ENCODE assay signal across 17 cellular contexts in the genomic region with DNA sequence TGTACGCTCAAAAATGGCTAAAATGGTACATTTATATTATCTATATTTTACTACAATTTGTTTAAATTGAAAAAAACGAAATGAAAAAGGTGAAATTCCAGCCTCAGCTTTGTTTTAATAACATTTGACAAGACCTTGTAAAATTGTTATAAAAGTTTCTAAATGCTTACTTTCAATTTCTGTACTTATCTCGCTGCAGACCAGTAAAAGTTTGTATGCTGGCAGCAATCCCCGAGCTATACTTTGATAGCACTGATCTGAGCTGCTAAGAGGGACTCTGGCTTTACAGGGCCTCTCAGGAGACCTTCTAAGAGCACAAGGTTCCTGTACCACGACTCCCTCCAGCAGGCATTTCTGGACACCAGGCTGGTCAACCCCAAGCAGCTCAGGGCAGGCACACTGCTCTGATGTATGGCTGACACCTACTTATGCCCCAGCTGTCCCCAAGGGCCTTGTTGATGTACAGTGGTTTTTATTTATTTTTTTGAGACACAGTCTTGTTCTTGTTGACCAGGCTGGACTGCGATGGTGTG. TPM values are rescaled to one million over a fixed set of nuclear protein-coding genes. Genes with fewer than 3 reads are reported as not detected.
A peak's percentile ranks its signal among the peaks of the same experiment; 100 is the strongest.
DNase-seq lines count a peak whose midpoint lies in the region; ATAC-seq, FAIRE-seq and TF ChIP-seq lines count a peak whose summit lies in the region.
"Had no signal": no experiment of that assay in that cellular context is flagged by ENCODE, and none has a peak within 500 bp of the region (broad histone marks: within the 10 kb centered on the region; RNA-seq: fewer than 3 reads in every experiment).

No MANE protein-coding gene starts in this region.

- intact Hi-C loops in ascending aorta (cut with DNase I) = no loop called here
- intact Hi-C loops in lower lobe of right lung (cut with DNase I) = no loop called here

- peak overlapping the region; percentile 75 for H3K27ac Mint-ChIP-seq in HFFc6
- H3K27ac Mint-ChIP-seq in activated CD4-positive, alpha-beta T cell treated with anti-CD3 and anti-CD28 coated beads, Interleukin-2, amount 10 ng/mL, durations not matched to agents 7 days and 5 days = no peak overlapping the region
- H3K27ac Mint-ChIP-seq: activated CD4-positive, alpha-beta memory T cell treated with anti-CD3 and anti-CD28 coated beads for 36 hours; CD4-positive, alpha-beta T cell had no signal

- POLR2A ChIA-PET in activated CD4-positive, alpha-beta T cell treated with anti-CD3 and anti-CD28 coated beads, Interleukin-2, amount 10 ng/mL, durations not matched to agents 7 days and 5 days (lab: Charles Lee) = no interaction called here

- H3K9me3 ChIP-seq in ascending aorta = no peaks in the 10 kb centered on the region
- no peaks in the 10 kb centered on the region for H3K9me3 ChIP-seq in lower lobe of right lung
- no peaks in the 10 kb centered on the region for H3K9me3 ChIP-seq in thoracic aorta
- H3K9me3 ChIP-seq: prostate gland had no signal

- H3K4me1 ChIP-seq in ascending aorta = peaks cover 6 to 19% of the 10 kb centered on the region in 2 donors
- H3K4me1 ChIP-seq in lower lobe of right lung = peaks cover 48% of the 10 kb centered on the region
- H3K4me1 ChIP-seq in thoracic aorta (ENCODE audit: control insufficient read depth in 1 of 2, low read depth in 2 of 2) = peaks cover 10 to 21% of the 10 kb centered on the region in 2 donors

- no peak for DNase-seq in HFFc6
- no peak for DNase-seq in ascending aorta (ENCODE audit: low spot score in 2 of 2)
- DNase-seq in lower lobe of right lung = no peak
- no peak for DNase-seq in thoracic aorta (ENCODE audit: low spot score)
- no peak for DNase-seq in NOMO-1 (lab: John Stamatoyannopoulos, UW; ENCODE audit: unreplicated experiment in 2 of 2)
- no peak for DNase-seq in NCI-H1436 treated with DMSO at 0.1 percent for 48 hours (lab: John Stamatoyannopoulos, UW)
- no peak for DNase-seq in activated CD4-positive, alpha-beta T cell treated with anti-CD3 and anti-CD28 coated beads, Interleukin-2, amount 10 ng/mL, durations not matched to agents 7 days and 5 days
- no peak for DNase-seq in frontal cortex (ENCODE audit: low spot score in 2 of 2)
- DNase-seq: CD4-positive, alpha-beta T cell; effector CD8-positive, alpha-beta T cell; NCI-H2081 treated with DMSO at 0.1 percent for 48 hours; NCI-H82; Right ventricle myocardium superior had no signal

- H3K9me3 Mint-ChIP-seq in HFFc6 = no peaks in the 10 kb centered on the region
- no peaks in the 10 kb centered on the region for H3K9me3 Mint-ChIP-seq in activated CD4-positive, alpha-beta T cell treated with anti-CD3 and anti-CD28 coated beads, Interleukin-2, amount 10 ng/mL, durations not matched to agents 7 days and 5 days
- H3K9me3 Mint-ChIP-seq: activated CD4-positive, alpha-beta memory T cell treated with anti-CD3 and anti-CD28 coated beads for 36 hours; CD4-positive, alpha-beta T cell had no signal

- FAIRE-seq in frontal cortex (lab: Jason Lieb, UNC) = no peak
- FAIRE-seq: urothelium cell line had no signal

- TF ChIP-seq CTCF in HFFc6 (IDR thresholded peaks at IDR 0.05) (no peak), ascending aorta (IDR thresholded peaks at IDR 0.05) (no peak), lower lobe of right lung (IDR thresholded peaks at IDR 0.05) (no peak), thoracic aorta (IDR thresholded peaks at IDR 0.05) (no peak)

- H3K27me3 ChIP-seq in ascending aorta (no peaks in the 10 kb centered on the region), lower lobe of right lung (ENCODE audit: low read depth) (no peaks in the 10 kb centered on the region), thoracic aorta (replicated peaks; ENCODE audit: insufficient read depth) (no peaks in the 10 kb centered on the region)

- H3K36me3 ChIP-seq in ascending aorta (no peaks in the 10 kb centered on the region), lower lobe of right lung (no peaks in the 10 kb centered on the region), thoracic aorta (no peaks in the 10 kb centered on the region)
- H3K36me3 ChIP-seq: prostate gland had no signal

- CTCF ChIA-PET in activated CD4-positive, alpha-beta T cell treated with anti-CD3 and anti-CD28 coated beads, Interleukin-2, amount 10 ng/mL, durations not matched to agents 7 days and 5 days (lab: Charles Lee) = interaction anchor here (0.6 to 9.8 kb wide), 3 partner anchors 104 to 1605 kb away, joined by 3 to 154 read pairs (median 3); a partner anchor contains a TSS

- peaks cover 2% of the 10 kb centered on the region; the same call in 1 of the 2 replicates for H3K27me3 Mint-ChIP-seq in HFFc6 (ENCODE audit: insufficient read depth)
- H3K27me3 Mint-ChIP-seq in activated CD4-positive, alpha-beta T cell treated with anti-CD3 and anti-CD28 coated beads, Interleukin-2, amount 10 ng/mL, durations not matched to agents 7 days and 5 days = no peaks in the 10 kb centered on the region
- H3K27me3 Mint-ChIP-seq: activated CD4-positive, alpha-beta memory T cell treated with anti-CD3 and anti-CD28 coated beads for 36 hours; CD4-positive, alpha-beta T cell had no signal

- H3K4me1 Mint-ChIP-seq in HFFc6 (ENCODE audit: low read depth) = peaks cover 79% of the 10 kb centered on the region
- H3K4me1 Mint-ChIP-seq in activated CD4-positive, alpha-beta T cell treated with anti-CD3 and anti-CD28 coated beads, Interleukin-2, amount 10 ng/mL, durations not matched to agents 7 days and 5 days = peaks cover 15% of the 10 kb centered on the region

- H3K27ac ChIP-seq in ascending aorta (peak overlapping the region; percentile 81 to 90), lower lobe of right lung (peak overlapping the region; percentile 83), thoracic aorta (peak overlapping the region; percentile 73 to 89)

- H3K4me3 Mint-ChIP-seq in HFFc6 = no peak overlapping the region
- H3K4me3 Mint-ChIP-seq in activated CD4-positive, alpha-beta T cell treated with anti-CD3 and anti-CD28 coated beads, Interleukin-2, amount 10 ng/mL, durations not matched to agents 7 days and 5 days = no peak overlapping the region
- H3K4me3 Mint-ChIP-seq: activated CD4-positive, alpha-beta memory T cell treated with anti-CD3 and anti-CD28 coated beads for 36 hours; CD4-positive, alpha-beta T cell had no signal

- ATAC-seq in lower lobe of right lung (no peak), thoracic aorta (ENCODE audit: insufficient number of reproducible peaks, low FRiP score, low read depth) (no peak)

- H3K4me3 ChIP-seq in ascending aorta (no peak overlapping the region), lower lobe of right lung (no peak overlapping the region), thoracic aorta (no peak overlapping the region)
- H3K4me3 ChIP-seq: prostate gland had no signal

- H3K36me3 Mint-ChIP-seq in HFFc6 (ENCODE audit: low read depth) = peaks cover 7% of the 10 kb centered on the region; the same call in 1 of the 2 replicates
- peaks cover 12% of the 10 kb centered on the region for H3K36me3 Mint-ChIP-seq in activated CD4-positive, alpha-beta T cell treated with anti-CD3 and anti-CD28 coated beads, Interleukin-2, amount 10 ng/mL, durations not matched to agents 7 days and 5 days (ENCODE audit: low read depth)

RNA-seq across cellular contexts. Expression of a gene that starts 13.1 kb away (rescaled TPM):
- 100 to 1,000 TPM; 201 to 370 (median 342) TPM for total RNA-seq in HFFc6 (2021; fragmentation: NEBNext Ultra II Directional; extraction: Animal tissue kit (Norgen Biotek cat#: 25700))
- total RNA-seq in ascending aorta (16.8 TPM), lower lobe of right lung (56.6 TPM), thoracic aorta (10 to 100 TPM; 10.9 to 14.4 TPM), frontal cortex (1,181 TPM)
- 1,000 to 10,000 TPM in 1 of 2 experiments, 100 to 1,000 TPM in 1; 800 to 1,022 TPM for total RNA-seq in activated CD4-positive, alpha-beta T cell treated with anti-CD3 and anti-CD28 coated beads, Interleukin-2, amount 10 ng/mL, durations not matched to agents 7 days and 5 days

RNA-seq across cellular contexts. Expression of a gene that starts 17.6 kb away (rescaled TPM):
- total RNA-seq in HFFc6 (2021; fragmentation: NEBNext Ultra II Directional; extraction: Animal tissue kit (Norgen Biotek cat#: 25700)) = 10 to 100 TPM; 16.0 to 19.5 (median 17.9) TPM
- total RNA-seq in ascending aorta = 6.9 TPM
- total RNA-seq in lower lobe of right lung = 9.3 TPM
- total RNA-seq in thoracic aorta = 1 to 10 TPM; 7.0 to 7.1 TPM
- under 1 TPM; 0.52 to 0.87 TPM for total RNA-seq in activated CD4-positive, alpha-beta T cell treated with anti-CD3 and anti-CD28 coated beads, Interleukin-2, amount 10 ng/mL, durations not matched to agents 7 days and 5 days
- 8.6 TPM for total RNA-seq in frontal cortex

RNA-seq across cellular contexts. Expression of a gene that starts 33.9 kb away (rescaled TPM):
- total RNA-seq in HFFc6 (2021; fragmentation: NEBNext Ultra II Directional; extraction: Animal tissue kit (Norgen Biotek cat#: 25700)) = 1 to 10 TPM; 2.4 to 3.6 (median 3.2) TPM
- not detected for total RNA-seq in ascending aorta
- not detected for total RNA-seq in lower lobe of right lung
- not detected for total RNA-seq in thoracic aorta
- 1 to 10 TPM; 6.7 to 8.1 TPM for total RNA-seq in activated CD4-positive, alpha-beta T cell treated with anti-CD3 and anti-CD28 coated beads, Interleukin-2, amount 10 ng/mL, durations not matched to agents 7 days and 5 days
- total RNA-seq in frontal cortex = 0.82 TPM
- total RNA-seq: aorta; CD4-positive, alpha-beta T cell had no signal
